Comparison of ENCODE assay signal across 1 cellular context in genomic region chr11:104967493-104968364, GRCh38.
TF ChIP-seq lines count a peak whose summit lies in the region.

No MANE protein-coding gene starts in this region.

TF ChIP-seq in HepG2, 621 proteins besides CTCF, POLR2A, EP300 and RAD21 (continued from another document):
- TF ChIP-seq CREB3 (CRISPR knock-in tag; IDR thresholded peaks at IDR 0.05) (no peak), ELF1 (CRISPR knock-in tag; IDR thresholded peaks at IDR 0.05) (no peak), HOXA9 (CRISPR knock-in tag; IDR thresholded peaks at IDR 0.05; ENCODE audit: borderline replicate concordance) (no peak), ISL2 (CRISPR knock-in tag; IDR thresholded peaks at IDR 0.05) (0 out of 2 replicates have a peak, but pooled peaks have one; percentile 9), ZNF234 (CRISPR knock-in tag; conservative IDR thresholded peaks at IDR 0.05) (no peak), ZNF547 (CRISPR knock-in tag; IDR thresholded peaks at IDR 0.05) (no peak), MBNL3 (CRISPR knock-in tag; conservative IDR thresholded peaks at IDR 0.05) (no peak), KLF11 (CRISPR knock-in tag; IDR thresholded peaks at IDR 0.05) (0 out of 2 replicates have a peak, but pooled peaks have one; percentile 24)
